17 cellular contexts compared by ENCODE assay signal in genomic region chr3:159667261-159667660, GRCh38.
"Had no signal": no experiment of that assay in that cellular context is flagged by ENCODE, and none has a peak within 500 bp of the region (broad histone marks: within the 10 kb centered on the region; RNA-seq: fewer than 3 reads in every experiment).

No MANE protein-coding gene starts in this region.

- H3K4me1 Mint-ChIP-seq: activated CD4-positive, alpha-beta T cell treated with anti-CD3 and anti-CD28 coated beads for 36 hours; naive thymus-derived CD8-positive, alpha-beta T cell had no signal

- H3K36me3 Mint-ChIP-seq: activated naive CD8-positive, alpha-beta T cell had no signal

- H3K27ac Mint-ChIP-seq: activated CD4-positive, alpha-beta T cell treated with anti-CD3 and anti-CD28 coated beads for 36 hours; activated naive CD8-positive, alpha-beta T cell; activated T-helper 1 cell treated with anti-CD3 and anti-CD28 coated beads, Interleukin-12 subunit alpha, Interleukin-12 subunit beta, Interleukin-2, Interleukin-4 antibody, amounts not matched to agents 30 ng/mL and 10 ng/mL and 1 ng/mL, durations not matched to agents 14 hours and 24 hours and 36 hours; naive thymus-derived CD8-positive, alpha-beta T cell; WTC11 had no signal

- H3K4me3 Mint-ChIP-seq: activated CD4-positive, alpha-beta T cell treated with anti-CD3 and anti-CD28 coated beads for 36 hours; activated naive CD8-positive, alpha-beta T cell; activated T-helper 1 cell treated with anti-CD3 and anti-CD28 coated beads, Interleukin-12 subunit alpha, Interleukin-12 subunit beta, Interleukin-2, Interleukin-4 antibody, amounts not matched to agents 30 ng/mL and 10 ng/mL and 1 ng/mL, durations not matched to agents 14 hours and 24 hours and 36 hours; naive thymus-derived CD8-positive, alpha-beta T cell; WTC11 had no signal

- DNase-seq: activated CD4-positive, alpha-beta T cell treated with anti-CD3 and anti-CD28 coated beads for 36 hours; activated CD4-positive, alpha-beta T cell treated with anti-CD3 and anti-CD28 coated beads, Interleukin-2, amount 50 U/mL, for 48 hours; activated gamma-delta T cell treated with Interleukin-2 at 50 U/mL for 16 hours; activated T-cell treated with anti-CD3 and anti-CD28 coated beads for 4 hours; body of pancreas; dermis blood vessel endothelial cell; effector memory CD4-positive, alpha-beta T cell; mesendoderm; naive thymus-derived CD8-positive, alpha-beta T cell; sigmoid colon; stimulated activated CD8-positive, alpha-beta memory T cell treated with anti-CD3 and anti-CD28 coated beads, Interleukin-4, amount 100 ng/mL, for 48 hours; stimulated activated naive CD4-positive, alpha-beta T cell; SW 1271; T-helper 2 cell had no signal

- H3K9me3 Mint-ChIP-seq: activated T-helper 1 cell treated with anti-CD3 and anti-CD28 coated beads, Interleukin-12 subunit alpha, Interleukin-12 subunit beta, Interleukin-2, Interleukin-4 antibody, amounts not matched to agents 30 ng/mL and 10 ng/mL and 1 ng/mL, durations not matched to agents 14 hours and 24 hours and 36 hours had no signal

- H3K27me3 Mint-ChIP-seq: activated CD4-positive, alpha-beta T cell treated with anti-CD3 and anti-CD28 coated beads for 36 hours; activated naive CD8-positive, alpha-beta T cell had no signal
